In the genomic region with DNA sequence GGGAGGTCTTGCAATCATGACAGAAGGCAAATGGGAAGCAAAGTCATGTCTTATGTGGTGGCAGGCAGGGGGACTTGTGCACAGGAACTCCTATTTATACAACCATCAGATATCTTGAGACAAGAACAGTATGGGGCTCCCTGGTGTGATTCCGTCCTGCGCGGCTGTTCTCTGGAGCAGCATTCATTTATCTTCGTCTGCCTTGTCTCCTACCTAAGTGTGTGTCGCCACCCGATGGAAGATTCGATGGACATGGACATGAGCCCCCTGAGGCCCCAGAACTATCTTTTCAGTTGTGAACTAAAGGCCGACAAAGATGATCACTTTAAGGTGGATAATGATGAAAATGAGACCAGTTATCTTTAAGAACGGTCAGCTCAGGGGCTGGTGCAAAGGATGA, we compare ENCODE assay signal across 10 cellular contexts. TPM values are rescaled to one million over a fixed set of nuclear protein-coding genes. Genes with fewer than 3 reads are reported as not detected.
DNase-seq lines count a peak whose midpoint lies in the region; ATAC-seq, FAIRE-seq and TF ChIP-seq lines count a peak whose summit lies in the region.
"Not testable (repeated sequence)": the region's sequence is repeated elsewhere in the genome, so short reads cannot be mapped to it uniquely, and the experiment has no call there.
"Had no signal": no experiment of that assay in that cellular context is flagged by ENCODE, and none has a peak within 500 bp of the region (broad histone marks: within the 10 kb centered on the region; RNA-seq: fewer than 3 reads in every experiment).

No MANE protein-coding gene starts in this region.

- not testable (repeated sequence) for H3K4me3 ChIP-seq in BE2C (ENCODE audit: low read depth, low read length); WERI-Rb-1 (ENCODE audit: low read depth, low read length); HepG2 (replicated peaks in 1 of 3; ENCODE audit: insufficient read depth in 1 of 3, low read depth in 2 of 3, low read length in 3 of 3)

- H3K4me1 Mint-ChIP-seq in activated T-cell treated with anti-CD3 and anti-CD28 coated beads, Interleukin-2, amount 50 U/mL, for 72 hours (ENCODE audit: low read depth) = peaks cover 61% of the 10 kb centered on the region
- H3K4me1 Mint-ChIP-seq in central memory CD8-positive, alpha-beta T cell = peaks cover 43% of the 10 kb centered on the region
- H3K4me1 Mint-ChIP-seq in stimulated activated memory B cell treated with anti-CD40 and anti-IgM and Interleukin-4, amounts not matched to agents 10 μg/mL and 1 μg/mL and 100 μg/mL, for 72 hours = peaks cover 35% of the 10 kb centered on the region

- H3K9me3 ChIP-seq in BE2C; WERI-Rb-1 (ENCODE audit: severe bottlenecking); HepG2 (ENCODE audit: low read length): not testable (repeated sequence)

- ATAC-seq in activated T-cell treated with anti-CD3 and anti-CD28 coated beads, Interleukin-2, amount 50 U/mL, for 72 hours (replicated peaks in 1 of 2); central memory CD8-positive, alpha-beta T cell (replicated peaks; ENCODE audit: extremely low read depth, poor library complexity, severe bottlenecking); HepG2; stimulated activated memory B cell treated with anti-CD40 and anti-IgM and Interleukin-4, amounts not matched to agents 10 μg/mL and 1 μg/mL and 100 μg/mL, for 72 hours: not testable (repeated sequence)

- WGBS in HepG2 (ENCODE audit: low lambda C conversion rate) = 91% methylated on average over 9 of the region's 9 CpGs

- not testable (repeated sequence) for H3K4me3 Mint-ChIP-seq in activated T-cell treated with anti-CD3 and anti-CD28 coated beads, Interleukin-2, amount 50 U/mL, for 72 hours; central memory CD8-positive, alpha-beta T cell; stimulated activated memory B cell treated with anti-CD40 and anti-IgM and Interleukin-4, amounts not matched to agents 10 μg/mL and 1 μg/mL and 100 μg/mL, for 72 hours

- H3K36me3 Mint-ChIP-seq in activated T-cell treated with anti-CD3 and anti-CD28 coated beads, Interleukin-2, amount 50 U/mL, for 72 hours (ENCODE audit: insufficient read depth in 2 of 2) = peaks cover 39 to 68% of the 10 kb centered on the region in 2 donors
- peaks cover 53% of the 10 kb centered on the region for H3K36me3 Mint-ChIP-seq in central memory CD8-positive, alpha-beta T cell (ENCODE audit: insufficient read depth)
- peaks cover 72% of the 10 kb centered on the region for H3K36me3 Mint-ChIP-seq in stimulated activated memory B cell treated with anti-CD40 and anti-IgM and Interleukin-4, amounts not matched to agents 10 μg/mL and 1 μg/mL and 100 μg/mL, for 72 hours

- TF ChIP-seq POLR2A in HepG2 (IDR thresholded peaks at IDR 0.05; ENCODE audit: insufficient read depth in 1 of 2, low read depth in 2 of 2, low read length in 2 of 2) = not testable (repeated sequence)

- not testable (repeated sequence) for TF ChIP-seq EP300 in HepG2 (IDR thresholded peaks at IDR 0.05; ENCODE audit: low read depth in 2 of 2, low read length in 2 of 2); HepG2 (CRISPR knock-in tag; IDR thresholded peaks at IDR 0.05; ENCODE audit: borderline replicate concordance)

- not testable (repeated sequence) for FAIRE-seq in HepG2 (lab: Jason Lieb, UNC)

- not testable (repeated sequence) for H3K27me3 Mint-ChIP-seq in activated T-cell treated with anti-CD3 and anti-CD28 coated beads, Interleukin-2, amount 50 U/mL, for 72 hours (ENCODE audit: low read depth); central memory CD8-positive, alpha-beta T cell; stimulated activated memory B cell treated with anti-CD40 and anti-IgM and Interleukin-4, amounts not matched to agents 10 μg/mL and 1 μg/mL and 100 μg/mL, for 72 hours

- POLR2A ChIA-PET in HepG2 (lab: Yijun Ruan, JAX) = not testable (repeated sequence)

- H3K36me3 ChIP-seq in BE2C; WERI-Rb-1; HepG2 (replicated peaks in 1 of 2; ENCODE audit: control insufficient read depth in 1 of 2, insufficient read depth in 2 of 2, low read length in 2 of 2): not testable (repeated sequence)

- H2AFZ ChIP-seq in HepG2 (ENCODE audit: low read length) = not testable (repeated sequence)

- in situ Hi-C loops in HepG2 (cut with HindIII; ENCODE audit: extremely low pct_ligation_motif_present, low pct_unique_long_range_greater_than_20kb) = not testable (repeated sequence)

- DNase-seq in BE2C = peak; percentile 35
- DNase-seq in HT1080 (ENCODE audit: low read depth) = peak; percentile 3
- DNase-seq in NCI-H82 (lab: John Stamatoyannopoulos, UW) = peak; percentile 15
- DNase-seq in WERI-Rb-1 = peak; percentile 24
- DNase-seq in activated T-cell treated with anti-CD3 and anti-CD28 coated beads, Interleukin-2, amount 50 U/mL, for 72 hours; central memory CD8-positive, alpha-beta T cell (ENCODE audit: low spot score in 2 of 2): not testable (repeated sequence)
- DNase-seq in HepG2 (ENCODE audit: low spot score) = peak; percentile 7

- intact Hi-C loops in HepG2 (cut with micrococcal nuclease; ENCODE audit: unreplicated experiment) = not testable (repeated sequence)

- H3K4me2 ChIP-seq in HepG2 (ENCODE audit: low read depth, low read length) = not testable (repeated sequence)

- not testable (repeated sequence) for H3K4me1 ChIP-seq in BE2C; HepG2 (ENCODE audit: insufficient read depth, low read length)

- TF ChIP-seq CTCF in BE2C (IDR thresholded peaks at IDR 0.05; ENCODE audit: low read depth, low read length); WERI-Rb-1 (IDR thresholded peaks at IDR 0.05; ENCODE audit: low read depth, low read length): not testable (repeated sequence)
- peak; percentile 27 for TF ChIP-seq CTCF in HepG2 (CRISPR knock-in tag; IDR thresholded peaks at IDR 0.05)

- not testable (repeated sequence) for H3K79me2 ChIP-seq in HepG2 (ENCODE audit: insufficient read depth, low read length)

- not testable (repeated sequence) for H4K20me1 ChIP-seq in HepG2 (ENCODE audit: insufficient read depth, low read length)

- peaks cover 6 to 13% of the 10 kb centered on the region in 2 donors for H3K9me3 Mint-ChIP-seq in activated T-cell treated with anti-CD3 and anti-CD28 coated beads, Interleukin-2, amount 50 U/mL, for 72 hours
- H3K9me3 Mint-ChIP-seq in central memory CD8-positive, alpha-beta T cell = peaks cover 12% of the 10 kb centered on the region
- H3K9me3 Mint-ChIP-seq in stimulated activated memory B cell treated with anti-CD40 and anti-IgM and Interleukin-4, amounts not matched to agents 10 μg/mL and 1 μg/mL and 100 μg/mL, for 72 hours = not testable (repeated sequence)

- H3K9ac ChIP-seq in HepG2 (ENCODE audit: insufficient read depth, low read depth, low read length) = not testable (repeated sequence)

- H3K27me3 ChIP-seq in BE2C; WERI-Rb-1 (ENCODE audit: insufficient read depth, low read depth, severe bottlenecking); HepG2 (ENCODE audit: control insufficient read depth in 1 of 2, insufficient read depth in 2 of 2, low read length in 2 of 2): not testable (repeated sequence)

- peak overlapping the region; percentile 74 for H3K27ac Mint-ChIP-seq in activated T-cell treated with anti-CD3 and anti-CD28 coated beads, Interleukin-2, amount 50 U/mL, for 72 hours
- peak overlapping the region; percentile 84 for H3K27ac Mint-ChIP-seq in central memory CD8-positive, alpha-beta T cell (ENCODE audit: low read depth)
- peak overlapping the region; percentile 27 for H3K27ac Mint-ChIP-seq in stimulated activated memory B cell treated with anti-CD40 and anti-IgM and Interleukin-4, amounts not matched to agents 10 μg/mL and 1 μg/mL and 100 μg/mL, for 72 hours

- not testable (repeated sequence) for H3K27ac ChIP-seq in WERI-Rb-1; HepG2 (ENCODE audit: extremely low read length, insufficient read depth, low read length)

- TF ChIP-seq RAD21 in HepG2 (CRISPR knock-in tag; IDR thresholded peaks at IDR 0.05) = not testable (repeated sequence)

- not testable (repeated sequence) for BruUV-seq in HepG2 (replicated peaks; lab: Mats Ljungman, UMichigan)

- CTCF ChIA-PET in HepG2 (lab: Yijun Ruan, JAX; ENCODE audit: low intra/inter-chr PET ratio, low total read pairs) = interaction anchor here (1.2 kb wide), 1 partner anchor 61 kb away, joined by 5 read pairs; no protein-coding TSS in a partner anchor

RNA-seq across cellular contexts. Expression of a gene that starts 25.6 kb away (rescaled TPM):
- 1.1 TPM for polyA plus RNA-seq in BE2C (2012; ENCODE audit: insufficient read depth, insufficient read length, low read depth)
- 1.0 and 1.7 TPM in 2 replicates for total RNA-seq in HT1080 (2014; rRNA removed; shearing (Covaris generic))
- 0.57 and 0.90 TPM in 2 replicates for polyA plus RNA-seq in HT1080 (2015; cell fraction: cytosol; rRNA removed)
- 5.9 and 8.4 TPM in 2 replicates for polyA plus RNA-seq in HT1080 (2015; cell fraction: nucleus; rRNA removed)
- 100 to 1,000 TPM; 269 to 293 TPM for total RNA-seq in activated T-cell treated with anti-CD3 and anti-CD28 coated beads, Interleukin-2, amount 50 U/mL, for 72 hours
- 0.69 and 2.5 TPM in 2 replicates for total RNA-seq in HepG2 (2016; rRNA removed; fragmentation: Illumina TruSeq; extraction: Trizol)
- total RNA-seq in HepG2 (2016; cell fraction: cytosol; rRNA removed; fragmentation: Illumina TruSeq; extraction: Trizol; ENCODE audit: low read depth) = 4.0 TPM in 2 replicates
- 0.18 and 2.5 TPM in 2 replicates for total RNA-seq in HepG2 (2016; cell fraction: insoluble cytoplasmic fraction; rRNA removed; fragmentation: Illumina TruSeq; extraction: Trizol)
- 0.87 and 2.4 TPM in 2 replicates for total RNA-seq in HepG2 (2016; cell fraction: membrane; rRNA removed; fragmentation: Illumina TruSeq; extraction: Trizol)
- total RNA-seq in HepG2 (2016; cell fraction: nucleus; rRNA removed; fragmentation: Illumina TruSeq; extraction: Trizol) = 7.5 and 7.7 TPM in 2 replicates
- 7.7 and 8.6 TPM in 2 replicates for polyA plus RNA-seq in HepG2 (2011; rRNA removed)
- 0.85 and 3.0 TPM in 2 replicates for polyA plus RNA-seq in HepG2 (2011; cell fraction: cytosol; rRNA removed)
- 30.5 and 31.4 TPM in 2 replicates for polyA plus RNA-seq in HepG2 (2011; cell fraction: nucleus; rRNA removed)
- polyA plus RNA-seq in HepG2 (2012) = 5.3 and 5.9 TPM in 2 replicates
- polyA plus RNA-seq in HepG2 (2016; cell fraction: cytosol; fragmentation: Illumina TruSeq; extraction: Trizol; ENCODE audit: low read depth) = 0.26 and 0.28 TPM in 2 replicates
- 0.49 and 1.2 TPM in 2 replicates for polyA plus RNA-seq in HepG2 (2016; cell fraction: insoluble cytoplasmic fraction; fragmentation: Illumina TruSeq; extraction: Trizol; ENCODE audit: low read depth)
- 0.22 and 0.38 TPM in 2 replicates for polyA plus RNA-seq in HepG2 (2016; cell fraction: membrane; fragmentation: Illumina TruSeq; extraction: Trizol; ENCODE audit: low read depth)
- 19.9 and 22.7 TPM in 2 replicates for polyA plus RNA-seq in HepG2 (2016; cell fraction: nucleus; fragmentation: Illumina TruSeq; extraction: Trizol; ENCODE audit: insufficient read depth, low read depth)
- 0.42 and 2.6 TPM in 2 replicates for polyA minus RNA-seq in HepG2 (2011; rRNA and poly(A)+ RNA removed; ENCODE audit: low replicate concordance)
- 0.26 and 2.0 TPM in 2 replicates for polyA minus RNA-seq in HepG2 (2011; cell fraction: cytosol; rRNA and poly(A)+ RNA removed)
- polyA minus RNA-seq in HepG2 (2011; cell fraction: nucleus; rRNA and poly(A)+ RNA removed) = 26.3 and 30.8 TPM in 2 replicates

RNA-seq across cellular contexts. Expression of a gene that starts 37.7 kb away (rescaled TPM):
- not detected for polyA plus RNA-seq in BE2C (2012; ENCODE audit: insufficient read depth, insufficient read length, low read depth)
- total RNA-seq in HT1080 (2014; rRNA removed; shearing (Covaris generic)) = not detected in 2 replicates
- polyA plus RNA-seq in HT1080 (2015; cell fraction: cytosol; rRNA removed) = not detected in 2 replicates
- polyA plus RNA-seq in HT1080 (2015; cell fraction: nucleus; rRNA removed) = not detected in 2 replicates
- 10 to 100 TPM; 11.5 to 13.8 TPM for total RNA-seq in activated T-cell treated with anti-CD3 and anti-CD28 coated beads, Interleukin-2, amount 50 U/mL, for 72 hours
- not detected in 2 replicates for total RNA-seq in HepG2 (2016; rRNA removed; fragmentation: Illumina TruSeq; extraction: Trizol)
- not detected in 2 replicates for total RNA-seq in HepG2 (2016; cell fraction: cytosol; rRNA removed; fragmentation: Illumina TruSeq; extraction: Trizol; ENCODE audit: low read depth)
- not detected in 2 replicates for total RNA-seq in HepG2 (2016; cell fraction: insoluble cytoplasmic fraction; rRNA removed; fragmentation: Illumina TruSeq; extraction: Trizol)
- not detected in 2 replicates for total RNA-seq in HepG2 (2016; cell fraction: membrane; rRNA removed; fragmentation: Illumina TruSeq; extraction: Trizol)
- not detected in 2 replicates for total RNA-seq in HepG2 (2016; cell fraction: nucleus; rRNA removed; fragmentation: Illumina TruSeq; extraction: Trizol)
- not detected in 2 replicates for polyA plus RNA-seq in HepG2 (2011; rRNA removed)
- not detected in 2 replicates for polyA plus RNA-seq in HepG2 (2011; cell fraction: cytosol; rRNA removed)
- polyA plus RNA-seq in HepG2 (2011; cell fraction: nucleus; rRNA removed) = not detected in 2 replicates
- polyA plus RNA-seq in HepG2 (2012) = not detected in 2 replicates
- not detected in 2 replicates for polyA plus RNA-seq in HepG2 (2016; cell fraction: cytosol; fragmentation: Illumina TruSeq; extraction: Trizol; ENCODE audit: low read depth)
- not detected in 2 replicates for polyA plus RNA-seq in HepG2 (2016; cell fraction: insoluble cytoplasmic fraction; fragmentation: Illumina TruSeq; extraction: Trizol; ENCODE audit: low read depth)
- not detected in 2 replicates for polyA plus RNA-seq in HepG2 (2016; cell fraction: membrane; fragmentation: Illumina TruSeq; extraction: Trizol; ENCODE audit: low read depth)
- polyA plus RNA-seq in HepG2 (2016; cell fraction: nucleus; fragmentation: Illumina TruSeq; extraction: Trizol; ENCODE audit: insufficient read depth, low read depth) = not detected in 2 replicates
- not detected in 2 replicates for polyA minus RNA-seq in HepG2 (2011; rRNA and poly(A)+ RNA removed; ENCODE audit: low replicate concordance)
- polyA minus RNA-seq in HepG2 (2011; cell fraction: cytosol; rRNA and poly(A)+ RNA removed) = not detected in 2 replicates
- polyA minus RNA-seq in HepG2 (2011; cell fraction: nucleus; rRNA and poly(A)+ RNA removed) = not detected in 2 replicates
- total RNA-seq: G401, HFFc6 had no signal

Comparison
In these comparisons a context has a peak if more than half of its experiments do, and no peak if none do; other contexts are left out.
1. H3K27ac Mint-ChIP-seq: peak in every context shown above with its lines; median percentile 84 in central memory CD8-positive, alpha-beta T cell; 74 in activated T-cell treated with anti-CD3 and anti-CD28 coated beads, Interleukin-2, amount 50 U/mL, for 72 hours; 27 in stimulated activated memory B cell treated with anti-CD40 and anti-IgM and Interleukin-4, amounts not matched to agents 10 μg/mL and 1 μg/mL and 100 μg/mL, for 72 hours.
2. RNA of a gene that starts 25.6 kb away (total RNA-seq): 269 to 293 TPM in activated T-cell treated with anti-CD3 and anti-CD28 coated beads, Interleukin-2, amount 50 U/mL, for 72 hours; 0.18 to 7.7 TPM in HepG2 and 1.0 to 1.7 TPM in HT1080; every median in the first group is over 10 times any median in the second.
3. RNA of a gene that starts 37.7 kb away (total RNA-seq): 11.5 to 13.8 TPM in activated T-cell treated with anti-CD3 and anti-CD28 coated beads, Interleukin-2, amount 50 U/mL, for 72 hours; not detected in HT1080 and not detected in HepG2; every median in the first group is over 10 times any median in the second.